Comparison of ENCODE assay signal across 19 cellular contexts in the genomic region with DNA sequence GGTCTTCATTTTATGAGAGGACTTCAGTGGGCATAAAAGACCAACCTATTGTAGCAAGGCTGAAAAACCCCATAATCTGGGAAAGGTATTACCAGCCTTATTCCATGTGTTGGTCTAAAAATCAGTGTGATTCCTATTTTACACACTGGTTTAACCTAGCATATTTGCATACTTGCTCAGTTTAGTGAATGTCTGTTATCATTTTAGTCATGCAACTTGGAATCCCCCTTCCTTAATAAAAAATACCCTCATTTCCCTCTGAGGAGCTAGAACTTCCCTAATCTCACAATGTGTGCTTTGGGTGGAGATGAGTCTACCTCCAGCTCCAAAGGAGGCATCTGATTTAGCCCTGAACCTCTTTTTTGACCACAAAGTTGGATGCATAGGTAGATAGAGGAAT.
A peak's percentile ranks its signal among the peaks of the same experiment; 100 is the strongest.
DNase-seq lines count a peak whose midpoint lies in the region; ATAC-seq, FAIRE-seq and TF ChIP-seq lines count a peak whose summit lies in the region.
"Had no signal": no experiment of that assay in that cellular context is flagged by ENCODE, and none has a peak within 500 bp of the region (broad histone marks: within the 10 kb centered on the region; RNA-seq: fewer than 3 reads in every experiment).

No MANE protein-coding gene starts in this region.

- H3K9me3 Mint-ChIP-seq in IgD-negative memory B cell = peaks cover 0 to 3% (median 0%) of the 10 kb centered on the region in 3 donors
- peaks cover 5% of the 10 kb centered on the region for H3K9me3 Mint-ChIP-seq in activated CD8-positive, alpha-beta T cell treated with anti-CD3 and anti-CD28 coated beads, Interleukin-2, amount 10 ng/mL, durations not matched to agents 7 days and 5 days (ENCODE audit: insufficient read depth)
- H3K9me3 Mint-ChIP-seq: mesothelial cell of epicardium had no signal

- no peak for TF ChIP-seq EP300 in suprapubic skin (IDR thresholded peaks at IDR 0.05)

- H3K4me1 ChIP-seq in suprapubic skin = no peaks in the 10 kb centered on the region

- H3K27me3 Mint-ChIP-seq in IgD-negative memory B cell = no peaks in the 10 kb centered on the region
- H3K27me3 Mint-ChIP-seq in activated CD8-positive, alpha-beta T cell treated with anti-CD3 and anti-CD28 coated beads, Interleukin-2, amount 10 ng/mL, durations not matched to agents 7 days and 5 days (ENCODE audit: low read depth) = no peaks in the 10 kb centered on the region
- H3K27me3 Mint-ChIP-seq: T-cell had no signal

- DNase-seq in GM20000 (ENCODE audit: low spot score) (peak; percentile 16), middle frontal gyrus (ENCODE audit: extremely low spot score, low spot score) (no peak), suprapubic skin (ENCODE audit: low spot score in 2 of 2) (no peak), HTR-8/SVneo (ENCODE audit: insufficient read length, low spot score) (no peak)
- DNase-seq in activated CD8-positive, alpha-beta T cell treated with anti-CD3 and anti-CD28 coated beads, Interleukin-2, amount 10 ng/mL, durations not matched to agents 7 days and 5 days = no peak
- DNase-seq: activated naive CD4-positive, alpha-beta T cell; COR-L47; H7; IMR-90; NCI-H1092 treated with DMSO at 0.1 percent for 48 hours; NCI-H2171 treated with DMSO at 0.1 percent for 48 hours; stimulated activated CD4-positive, alpha-beta T cell treated with anti-CD3 and anti-CD28 coated beads, Interleukin-4, amount 100 ng/mL, for 1 hour; T-cell; trophoblast cell had no signal

- H3K36me3 ChIP-seq in suprapubic skin = no peaks in the 10 kb centered on the region

- POLR2A ChIA-PET in activated CD8-positive, alpha-beta T cell treated with anti-CD3 and anti-CD28 coated beads, Interleukin-2, amount 10 ng/mL, durations not matched to agents 7 days and 5 days (lab: Charles Lee) = no interaction called here

- H3K36me3 Mint-ChIP-seq in IgD-negative memory B cell = no peaks in the 10 kb centered on the region
- H3K36me3 Mint-ChIP-seq in activated CD8-positive, alpha-beta T cell treated with anti-CD3 and anti-CD28 coated beads, Interleukin-2, amount 10 ng/mL, durations not matched to agents 7 days and 5 days (ENCODE audit: low read depth) = no peaks in the 10 kb centered on the region
- H3K36me3 Mint-ChIP-seq: mesothelial cell of epicardium, T-cell had no signal

- FAIRE-seq in HTR-8/SVneo (lab: Jason Lieb, UNC) = no peak

- peak overlapping the region in 1 of 4 donors; percentile 49 for H3K4me3 Mint-ChIP-seq in IgD-negative memory B cell
- no peak overlapping the region for H3K4me3 Mint-ChIP-seq in activated CD8-positive, alpha-beta T cell treated with anti-CD3 and anti-CD28 coated beads, Interleukin-2, amount 10 ng/mL, durations not matched to agents 7 days and 5 days
- H3K4me3 Mint-ChIP-seq: mesothelial cell of epicardium, T-cell, WTC11 had no signal

- peak overlapping the region in 2 of 3 donors; percentile 34 to 41 for H3K27ac Mint-ChIP-seq in IgD-negative memory B cell
- H3K27ac Mint-ChIP-seq in activated CD8-positive, alpha-beta T cell treated with anti-CD3 and anti-CD28 coated beads, Interleukin-2, amount 10 ng/mL, durations not matched to agents 7 days and 5 days = no peak overlapping the region
- H3K27ac Mint-ChIP-seq: mesothelial cell of epicardium, T-cell, WTC11 had no signal

- no peak overlapping the region for H3K27ac ChIP-seq in suprapubic skin

- CTCF ChIA-PET in activated CD8-positive, alpha-beta T cell treated with anti-CD3 and anti-CD28 coated beads, Interleukin-2, amount 10 ng/mL, durations not matched to agents 7 days and 5 days (lab: Charles Lee) = no interaction called here

- H3K9me3 ChIP-seq in suprapubic skin = no peaks in the 10 kb centered on the region

- no peak for TF ChIP-seq POLR2A in suprapubic skin (IDR thresholded peaks at IDR 0.05)

- no peak for TF ChIP-seq CTCF in GM20000 (IDR thresholded peaks at IDR 0.05; ENCODE audit: extremely low read depth, missing control alignments)
- no peak for TF ChIP-seq CTCF in suprapubic skin (IDR thresholded peaks at IDR 0.05)

- H3K4me3 ChIP-seq in suprapubic skin = no peak overlapping the region

- no peaks in the 10 kb centered on the region for H3K27me3 ChIP-seq in suprapubic skin

- ATAC-seq in GM18499 (IDR thresholded peaks at IDR 0.05; ENCODE audit: insufficient read depth, unreplicated experiment) (peak; percentile 67), HG02885 (IDR thresholded peaks at IDR 0.05; ENCODE audit: poor library complexity, unreplicated experiment) (peak; percentile 68)
- no peak for ATAC-seq in activated CD8-positive, alpha-beta T cell treated with anti-CD3 and anti-CD28 coated beads, Interleukin-2, amount 10 ng/mL, durations not matched to agents 7 days and 5 days
- ATAC-seq: T-cell, WTC11 had no signal

- H3K4me1 Mint-ChIP-seq in IgD-negative memory B cell = peaks cover 12 to 27% (median 25%) of the 10 kb centered on the region in 3 donors
- no peaks in the 10 kb centered on the region for H3K4me1 Mint-ChIP-seq in activated CD8-positive, alpha-beta T cell treated with anti-CD3 and anti-CD28 coated beads, Interleukin-2, amount 10 ng/mL, durations not matched to agents 7 days and 5 days (ENCODE audit: low read depth)
- H3K4me1 Mint-ChIP-seq: T-cell had no signal
